17 cellular contexts compared by ENCODE assay signal in the genomic region with DNA sequence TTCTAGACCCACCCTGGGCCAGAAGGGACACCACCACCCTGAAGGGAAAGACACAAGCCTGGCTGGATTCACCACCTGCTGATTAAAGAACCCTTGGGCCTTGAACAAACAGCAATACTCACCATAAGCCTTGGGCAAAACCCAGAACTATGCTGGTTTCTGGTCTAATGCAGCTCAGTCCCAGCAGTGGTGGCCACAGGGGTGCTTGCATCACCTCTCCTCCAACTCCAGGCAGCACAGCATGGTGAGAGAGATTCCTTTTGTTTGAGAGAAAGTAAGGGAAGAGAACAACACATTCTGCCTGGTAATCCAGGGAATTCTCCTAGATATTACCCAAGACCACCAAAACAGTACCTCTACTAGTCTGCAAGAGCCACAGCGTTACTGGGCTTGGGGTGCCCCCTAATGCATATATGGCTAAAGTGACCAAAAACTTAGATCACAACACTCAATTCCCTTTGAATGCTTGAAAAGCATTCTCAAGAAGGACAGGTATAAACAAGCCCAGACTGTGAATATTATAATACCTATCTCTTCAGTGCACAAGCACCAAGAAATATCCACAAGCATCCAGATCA. TPM values are rescaled to one million over a fixed set of nuclear protein-coding genes. Genes with fewer than 3 reads are reported as not detected.
A peak's percentile ranks its signal among the peaks of the same experiment; 100 is the strongest.
DNase-seq lines count a peak whose midpoint lies in the region; FAIRE-seq and TF ChIP-seq lines count a peak whose summit lies in the region.
"Had no signal": no experiment of that assay in that cellular context is flagged by ENCODE, and none has a peak within 500 bp of the region (broad histone marks: within the 10 kb centered on the region; RNA-seq: fewer than 3 reads in every experiment).

No MANE protein-coding gene starts in this region.

- no peak overlapping the region for H3K4me3 ChIP-seq in AG09309 (ENCODE audit: control insufficient read depth, low read depth, low read length)
- H3K4me3 ChIP-seq in astrocyte (ENCODE audit: insufficient read depth, low read depth, low read length) = no peak overlapping the region
- H3K4me3 ChIP-seq: BLaER1 treated with 17β-estradiol and CSF1 and Interleukin-3, amounts not matched to agents 10 nM and 100 nM; SJSA1 had no signal

- H3K27ac Mint-ChIP-seq in HFFc6 (no peak overlapping the region), astrocyte (ENCODE audit: unreplicated experiment) (no peak overlapping the region)

- no peaks in the 10 kb centered on the region for H3K79me2 ChIP-seq in astrocyte (ENCODE audit: insufficient read depth, low read length)

- no peak overlapping the region for H3K4me2 ChIP-seq in astrocyte (ENCODE audit: low read length)
- H3K4me2 ChIP-seq: BLaER1 treated with 17β-estradiol and CSF1 and Interleukin-3, amounts not matched to agents 10 nM and 100 nM had no signal

- H3K36me3 Mint-ChIP-seq in HFFc6 (ENCODE audit: low read depth) = no peaks in the 10 kb centered on the region
- H3K36me3 Mint-ChIP-seq in astrocyte (ENCODE audit: low read depth, unreplicated experiment) = peaks cover 4% of the 10 kb centered on the region

- FAIRE-seq in astrocyte (lab: Jason Lieb, UNC) = peak; percentile 41

- H3K36me3 ChIP-seq in astrocyte (ENCODE audit: insufficient read depth, low read length) = no peaks in the 10 kb centered on the region
- H3K36me3 ChIP-seq: BLaER1 treated with 17β-estradiol and CSF1 and Interleukin-3, amounts not matched to agents 10 nM and 100 nM; SJSA1 had no signal

- H3K27me3 ChIP-seq in astrocyte (ENCODE audit: insufficient read depth, low read length) = no peaks in the 10 kb centered on the region
- H3K27me3 ChIP-seq: SJSA1 had no signal

- H2AFZ ChIP-seq in astrocyte (ENCODE audit: low read depth, low read length) = no peak overlapping the region

- no peaks in the 10 kb centered on the region for H3K9me3 Mint-ChIP-seq in HFFc6
- no peaks in the 10 kb centered on the region for H3K9me3 Mint-ChIP-seq in astrocyte (ENCODE audit: unreplicated experiment)

- no peak for DNase-seq in AG09309 (ENCODE audit: low read depth)
- no peak for DNase-seq in HFFc6
- DNase-seq in astrocyte (ENCODE audit: low read depth) = no peak
- DNase-seq in islet precursor cell = peak; percentile 60
- no peak for DNase-seq in AG08395 (ENCODE audit: low spot score)
- no peak for DNase-seq in activated CD4-positive, alpha-beta T cell treated with anti-CD3 and anti-CD28 coated beads for 4 hours
- DNase-seq in amygdala (lab: John Stamatoyannopoulos, UW) = no peak
- DNase-seq in AG20443 (ENCODE audit: low spot score) = no peak
- DNase-seq: activated T-cell treated with anti-CD3 and anti-CD28 coated beads for 4 hours; hippocampal formation; NCI-H1048; NCI-H524 treated with DMSO at 0.1 percent for 48 hours; stimulated activated CD4-positive, alpha-beta T cell treated with anti-CD3 and anti-CD28 coated beads, Interleukin-2, amount 100 ng/mL, for 48 hours; stimulated activated naive CD4-positive, alpha-beta T cell had no signal

- no peak overlapping the region for H3K4me3 Mint-ChIP-seq in HFFc6
- H3K4me3 Mint-ChIP-seq in astrocyte (ENCODE audit: unreplicated experiment) = no peak overlapping the region

- no peak overlapping the region for H3K27ac ChIP-seq in astrocyte (ENCODE audit: low read depth, low read length)
- H3K27ac ChIP-seq: BLaER1 treated with 17β-estradiol and CSF1 and Interleukin-3, amounts not matched to agents 10 nM and 100 nM; SJSA1; VCaP had no signal

- no peaks in the 10 kb centered on the region for H3K4me1 ChIP-seq in astrocyte (ENCODE audit: insufficient read depth, low read length)
- H3K4me1 ChIP-seq: BLaER1 treated with 17β-estradiol and CSF1 and Interleukin-3, amounts not matched to agents 10 nM and 100 nM; SJSA1 had no signal

- TF ChIP-seq CTCF in AG09309 (IDR thresholded peaks at IDR 0.05; ENCODE audit: control insufficient read depth, insufficient read depth, low read depth, low read length, missing control alignments) (peak; percentile 45), HFFc6 (IDR thresholded peaks at IDR 0.05) (peak; percentile 42; the same call in 1 of the 2 replicates), astrocyte (IDR thresholded peaks at IDR 0.05; ENCODE audit: insufficient read depth, low read depth, low read length) (peak; percentile 14)

- H3K27me3 Mint-ChIP-seq in HFFc6 (ENCODE audit: insufficient read depth) (no peaks in the 10 kb centered on the region), astrocyte (ENCODE audit: low read depth, unreplicated experiment) (no peaks in the 10 kb centered on the region)

- no peaks in the 10 kb centered on the region for H3K9me3 ChIP-seq in astrocyte (ENCODE audit: insufficient read depth, low read depth, low read length)
- H3K9me3 ChIP-seq: SJSA1 had no signal

- H4K20me1 ChIP-seq in astrocyte (ENCODE audit: insufficient read depth, low read length) = no peaks in the 10 kb centered on the region
- H4K20me1 ChIP-seq: BLaER1 treated with 17β-estradiol and CSF1 and Interleukin-3, amounts not matched to agents 10 nM and 100 nM had no signal

- H3K9ac ChIP-seq in astrocyte (ENCODE audit: low read length) = no peak overlapping the region
- H3K9ac ChIP-seq: BLaER1 treated with 17β-estradiol and CSF1 and Interleukin-3, amounts not matched to agents 10 nM and 100 nM had no signal

- H3K4me1 Mint-ChIP-seq in HFFc6 (ENCODE audit: low read depth) = no peaks in the 10 kb centered on the region
- peaks cover 4% of the 10 kb centered on the region for H3K4me1 Mint-ChIP-seq in astrocyte (ENCODE audit: low read depth, unreplicated experiment)

RNA-seq across cellular contexts. Expression of a gene that starts 25.7 kb away (rescaled TPM):
- under 1 TPM in 4 of 6 experiments, not detected in 2; 0.07 to 0.14 (median 0.07) TPM for total RNA-seq in HFFc6 (2021; fragmentation: NEBNext Ultra II Directional; extraction: Animal tissue kit (Norgen Biotek cat#: 25700))
- total RNA-seq in astrocyte = 14.9 and 17.5 TPM in 2 replicates
- total RNA-seq: SJSA1 had no signal

RNA-seq across cellular contexts. Expression of a gene that starts 50.3 kb away (rescaled TPM):
- total RNA-seq in HFFc6 (2021; fragmentation: NEBNext Ultra II Directional; extraction: Animal tissue kit (Norgen Biotek cat#: 25700)) = 10 to 100 TPM; 14.4 to 18.0 (median 14.7) TPM
- total RNA-seq in astrocyte = 12.1 and 13.7 TPM in 2 replicates

Comparison
In these comparisons a context has a peak if more than half of its experiments do, and no peak if none do; other contexts are left out.
1. RNA of a gene that starts 25.7 kb away (total RNA-seq): 14.9 to 17.5 TPM in astrocyte; 0.07 to 0.14 TPM in HFFc6; every median in the first group is over 10 times any median in the second.
2. Peak in every context shown above with its lines, with median percentiles within 50 percentile points of each other: CTCF ChIP-seq.